8 cellular contexts compared by ENCODE assay signal in genomic region chr1:170074250-170075157, GRCh38. TPM values are rescaled to one million over a fixed set of nuclear protein-coding genes. Genes with fewer than 3 reads are reported as not detected.
DNase-seq lines count a peak whose midpoint lies in the region; ATAC-seq and TF ChIP-seq lines count a peak whose summit lies in the region.

TSS of gene KIFAP3 (minus strand) at chr1:170074695. CDS start at chr1:170074467, 228 bp downstream.

- POLR2A ChIA-PET in activated B cell treated with CpG ODN at 0.5 μM for 24 hours (lab: Charles Lee) = interaction anchor here (0.8 to 1.4 kb wide), 3 partner anchors 181 to 457 kb away, joined by 3 to 21 read pairs (median 5); partner anchors contain the start of genes GORAB and SCYL3

- CTCF ChIA-PET in activated B cell treated with CpG ODN at 0.5 μM for 24 hours (lab: Charles Lee) = interaction anchor here (0.6 to 1.6 kb wide), 3 partner anchors 79 to 1239 kb away, joined by 3 to 4 read pairs (median 3); partner anchors contain the start of genes FMO4 and SCYL3

- H3K9me3 Mint-ChIP-seq in activated B cell treated with CpG ODN at 0.5 μM for 24 hours = peaks cover 14% of the 10 kb centered on the region

- peaks cover 2% of the 10 kb centered on the region for H3K27me3 Mint-ChIP-seq in activated B cell treated with CpG ODN at 0.5 μM for 24 hours

- intact Hi-C loops in activated B cell treated with CpG ODN at 0.5 μM for 24 hours (cut with micrococcal nuclease) = loop anchor here (1.0 to 10.0 kb wide), 10 partner anchors 181 to 1897 kb away; partner anchors contain the start of genes ATP1B1, BLZF1, FMO4 and GORAB

- peaks cover 10% of the 10 kb centered on the region for H3K36me3 Mint-ChIP-seq in activated B cell treated with CpG ODN at 0.5 μM for 24 hours (ENCODE audit: low read depth)

- H3K27ac Mint-ChIP-seq in activated B cell treated with CpG ODN at 0.5 μM for 24 hours = peak within 1 kb of the TSS; percentile 87

- no peak for TF ChIP-seq CTCF in activated B cell treated with CpG ODN at 0.5 μM for 24 hours (IDR thresholded peaks at IDR 0.05)

- peaks cover 52% of the 10 kb centered on the region for H3K4me1 Mint-ChIP-seq in activated B cell treated with CpG ODN at 0.5 μM for 24 hours

- peak within 1 kb of the TSS; percentile 94 for H3K4me3 Mint-ChIP-seq in activated B cell treated with CpG ODN at 0.5 μM for 24 hours

- ATAC-seq in GM18907 (IDR thresholded peaks at IDR 0.05; ENCODE audit: unreplicated experiment) (peak; percentile 98), HG03175 (IDR thresholded peaks at IDR 0.05; ENCODE audit: unreplicated experiment) (peak; percentile 98), activated B cell treated with CpG ODN at 0.5 μM for 24 hours (ENCODE audit: low read depth) (peak; percentile 93)

- DNase-seq in AG08395 (ENCODE audit: low spot score) (peak; percentile 100), NCI-H226 (peak; percentile 92), activated B cell treated with CpG ODN at 0.5 μM for 24 hours (peak; percentile 89), inferior parietal cortex (ENCODE audit: extremely low spot score) (peak; percentile 96)
- peak; percentile 95 for DNase-seq in central memory CD4-positive, alpha-beta T cell
- peak; percentile 89 to 93 for DNase-seq in stimulated activated CD4-positive, alpha-beta T cell treated with anti-CD3 and anti-CD28 coated beads, Interleukin-12 subunit alpha, Interleukin-12 subunit beta, amount 100 ng/mL, for 24 hours (ENCODE audit: low read depth in 2 of 2)

RNA-seq across cellular contexts. Expression of gene KIFAP3, which starts in this region (rescaled TPM):
- 11.8 and 12.7 TPM in 2 replicates for total RNA-seq in activated B cell treated with CpG ODN at 0.5 μM for 24 hours

Comparison
In these comparisons a context has a peak if more than half of its experiments do, and no peak if none do; other contexts are left out.
1. Peak in every context shown above with its lines: DNase-seq and ATAC-seq.